In the genomic region with DNA sequence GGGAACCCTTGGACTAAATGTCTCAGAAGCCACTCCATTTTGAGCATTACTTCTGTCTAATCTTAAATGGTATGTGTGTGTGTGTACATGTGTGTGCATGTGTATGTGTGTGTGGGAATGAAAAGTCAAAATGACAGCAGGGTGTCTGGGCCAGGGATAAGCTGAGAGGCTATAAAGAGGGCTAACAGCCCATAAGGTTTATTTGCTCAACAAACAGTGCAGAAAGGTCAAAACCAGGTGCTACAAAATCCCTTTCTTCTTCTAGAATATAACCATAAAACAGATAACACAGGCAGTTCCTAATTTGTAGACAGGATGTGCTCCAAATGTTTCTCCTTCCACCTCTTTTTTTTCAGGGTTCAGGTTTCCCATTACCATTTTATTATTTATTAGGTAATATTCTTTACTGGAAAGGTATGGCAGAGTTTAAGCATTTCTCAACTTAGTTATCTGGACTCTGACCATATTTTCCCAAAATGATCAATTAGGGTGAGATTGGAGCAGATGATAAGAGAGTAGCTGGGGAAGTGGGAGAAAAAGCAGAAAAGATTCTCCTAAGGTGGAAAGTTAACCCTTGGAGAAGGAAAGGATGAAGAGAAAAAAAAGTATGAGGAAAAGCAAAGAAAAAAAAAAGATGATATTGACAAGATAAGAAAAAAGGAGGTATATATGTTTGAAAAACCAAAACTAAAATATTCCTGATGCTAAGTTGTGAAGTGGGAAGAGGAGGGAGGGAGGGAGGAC, we compare ENCODE assay signal across 1 cellular context.
TF ChIP-seq lines count a peak whose summit lies in the region.

No MANE protein-coding gene starts in this region.

TF ChIP-seq in K562, 482 proteins besides CTCF, POLR2A, EP300 and RAD21 (continued from another document):
- no peak for TF ChIP-seq THAP12 (CRISPR knock-in tag; IDR thresholded peaks at IDR 0.05)
- TF ChIP-seq BRF1 (IDR thresholded peaks at IDR 0.05; ENCODE audit: borderline replicate concordance, extremely low read depth, insufficient read length): no peak
- TF ChIP-seq, protein P1, sequence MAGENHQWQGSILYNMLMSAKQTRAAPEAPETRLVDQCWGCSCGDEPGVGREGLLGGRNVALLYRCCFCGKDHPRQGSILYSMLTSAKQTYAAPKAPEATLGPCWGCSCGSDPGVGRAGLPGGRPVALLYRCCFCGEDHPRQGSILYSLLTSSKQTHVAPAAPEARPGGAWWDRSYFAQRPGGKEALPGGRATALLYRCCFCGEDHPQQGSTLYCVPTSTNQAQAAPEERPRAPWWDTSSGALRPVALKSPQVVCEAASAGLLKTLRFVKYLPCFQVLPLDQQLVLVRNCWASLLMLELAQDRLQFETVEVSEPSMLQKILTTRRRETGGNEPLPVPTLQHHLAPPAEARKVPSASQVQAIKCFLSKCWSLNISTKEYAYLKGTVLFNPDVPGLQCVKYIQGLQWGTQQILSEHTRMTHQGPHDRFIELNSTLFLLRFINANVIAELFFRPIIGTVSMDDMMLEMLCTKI (IDR thresholded peaks at IDR 0.05; ENCODE audit: partially characterized antibody): no peak
- TF ChIP-seq ELF4 (CRISPR knock-in tag; IDR thresholded peaks at IDR 0.05): no peak
- no peak for TF ChIP-seq ESRRA (IDR thresholded peaks at IDR 0.05; ENCODE audit: borderline replicate concordance, low read depth)
- TF ChIP-seq C11orf30 (IDR thresholded peaks at IDR 0.05; ENCODE audit: low read depth): no peak
- TF ChIP-seq SMAD1 (IDR thresholded peaks at IDR 0.05; ENCODE audit: low read depth, low read length, partially characterized antibody): no peak
TF ChIP-seq in K562: peak in this region for 0.
